In the genomic region with DNA sequence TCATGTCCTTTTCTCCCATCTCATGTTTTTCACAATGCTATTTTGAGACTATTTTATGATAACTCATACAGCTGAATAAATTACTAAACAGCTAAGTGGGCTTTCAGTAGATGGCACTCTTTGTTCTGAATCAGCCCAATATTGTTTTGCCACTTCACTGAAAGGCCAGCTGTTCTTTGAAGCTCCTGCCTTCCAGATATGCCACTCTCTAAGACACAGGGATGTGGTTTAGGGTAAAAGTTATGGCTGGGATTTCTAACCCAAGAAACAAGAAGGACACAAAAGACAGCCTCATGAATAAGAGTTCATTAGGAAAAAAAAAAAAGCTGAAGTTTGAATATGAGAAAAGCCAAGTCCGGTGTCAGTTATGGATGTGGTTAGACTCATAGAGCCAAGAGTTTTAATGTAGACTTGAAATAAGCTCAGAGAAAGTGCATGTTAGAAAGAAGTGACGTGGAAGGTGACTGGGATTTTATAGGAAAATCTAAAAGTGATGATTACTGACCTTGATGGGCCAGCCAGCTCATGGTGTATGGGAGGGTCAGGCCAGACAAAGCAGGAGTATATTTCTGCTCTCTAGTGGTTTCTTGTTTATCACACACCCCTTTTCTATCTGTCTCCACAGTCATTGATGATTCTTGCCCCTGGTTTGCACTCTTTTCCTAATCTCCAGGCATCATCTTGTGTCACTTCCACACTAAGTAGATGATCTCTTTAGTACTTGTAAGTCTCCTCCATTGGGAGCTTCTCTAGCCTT, we compare ENCODE assay signal across 9 cellular contexts.
DNase-seq lines count a peak whose midpoint lies in the region; ATAC-seq and TF ChIP-seq lines count a peak whose summit lies in the region.
"Had no signal": no experiment of that assay in that cellular context is flagged by ENCODE, and none has a peak within 500 bp of the region (broad histone marks: within the 10 kb centered on the region; RNA-seq: fewer than 3 reads in every experiment).

No MANE protein-coding gene starts in this region.

- H3K4me3 ChIP-seq in osteoblast (ENCODE audit: insufficient read depth, low read length) = no peak overlapping the region
- H3K4me3 ChIP-seq: lung had no signal

- no peak for ATAC-seq in HG02840 (IDR thresholded peaks at IDR 0.05; ENCODE audit: low FRiP score, unreplicated experiment)

- no peaks in the 10 kb centered on the region for H4K20me1 ChIP-seq in osteoblast (ENCODE audit: insufficient read depth, low read length)

- peak overlapping the region; percentile 48 for H2AFZ ChIP-seq in osteoblast (ENCODE audit: low read length)

- peaks cover 3% of the 10 kb centered on the region for H3K4me1 ChIP-seq in osteoblast (ENCODE audit: insufficient read depth, low read length)

- no peaks in the 10 kb centered on the region for H3K79me2 ChIP-seq in osteoblast (ENCODE audit: insufficient read depth, low read length)

- H3K4me2 ChIP-seq in osteoblast (ENCODE audit: insufficient read depth, low read length) = no peak overlapping the region

- H3K9me3 ChIP-seq in osteoblast (ENCODE audit: low read depth, low read length) = no peaks in the 10 kb centered on the region

- no peaks in the 10 kb centered on the region for H3K27me3 ChIP-seq in osteoblast (ENCODE audit: insufficient read depth, low read length)

- peak; percentile 52 for TF ChIP-seq CTCF in osteoblast (IDR thresholded peaks at IDR 0.05; ENCODE audit: extremely low read depth, low read depth, low read length)

- no peaks in the 10 kb centered on the region for H3K36me3 ChIP-seq in osteoblast (ENCODE audit: insufficient read depth, low read length)

- H3K27ac ChIP-seq in osteoblast (ENCODE audit: low read depth, low read length) = no peak overlapping the region

- DNase-seq in NCI-H1092 treated with DMSO at 0.1 percent for 48 hours (lab: John Stamatoyannopoulos, UW) (peak; percentile 4), NCI-H1092 (lab: John Stamatoyannopoulos, UW) (no peak), NCI-H446 treated with DMSO at 0.1 percent for 48 hours (lab: John Stamatoyannopoulos, UW) (peak; percentile 7), dermis microvascular lymphatic vessel endothelial cell (ENCODE audit: low read depth in 2 of 2) (peak; percentile 60 to 77), osteoblast (ENCODE audit: insufficient read length, low spot score, missing footprints) (no peak), amniotic stem cell (lab: John Stamatoyannopoulos, UW) (no peak), RPMI8226 (no peak)

Comparison
In these comparisons a context has a peak if more than half of its experiments do, and no peak if none do; other contexts are left out.
1. DNase-seq: peak in NCI-H1092 treated with DMSO at 0.1 percent for 48 hours (single experiment), NCI-H446 treated with DMSO at 0.1 percent for 48 hours (single experiment) and dermis microvascular lymphatic vessel endothelial cell (2 of 2); none in NCI-H1092 (single experiment), osteoblast (single experiment), amniotic stem cell (single experiment) and RPMI8226 (single experiment).